1 cellular context compared by ENCODE assay signal in the genomic region with DNA sequence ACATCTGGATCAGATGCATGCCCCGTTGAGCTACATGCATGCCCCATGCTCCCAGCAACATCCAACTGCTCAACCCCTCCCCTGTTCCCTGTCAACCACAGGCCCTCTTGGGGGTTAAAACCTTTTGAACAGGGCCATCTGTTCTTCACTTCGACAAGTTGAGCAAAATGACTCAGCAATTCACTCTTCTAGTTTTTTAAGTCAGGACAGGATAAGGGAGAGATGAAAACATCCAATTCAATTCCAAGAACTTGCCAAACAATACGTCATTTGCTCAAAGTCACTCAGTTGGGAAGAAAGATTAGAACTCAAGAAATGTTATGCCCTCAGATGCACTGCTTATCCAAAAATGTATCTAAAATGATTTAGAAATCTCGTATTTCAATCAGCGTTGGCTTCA.
TF ChIP-seq lines count a peak whose summit lies in the region.

No MANE protein-coding gene starts in this region.

TF ChIP-seq in K562, 482 proteins besides CTCF, POLR2A, EP300 and RAD21 (continued from another document and continues in another):
- TF ChIP-seq TAL1 (IDR thresholded peaks at IDR 0.05): peak; percentile 28; the same call in 1 of the 2 replicates
- TF ChIP-seq, protein P1, sequence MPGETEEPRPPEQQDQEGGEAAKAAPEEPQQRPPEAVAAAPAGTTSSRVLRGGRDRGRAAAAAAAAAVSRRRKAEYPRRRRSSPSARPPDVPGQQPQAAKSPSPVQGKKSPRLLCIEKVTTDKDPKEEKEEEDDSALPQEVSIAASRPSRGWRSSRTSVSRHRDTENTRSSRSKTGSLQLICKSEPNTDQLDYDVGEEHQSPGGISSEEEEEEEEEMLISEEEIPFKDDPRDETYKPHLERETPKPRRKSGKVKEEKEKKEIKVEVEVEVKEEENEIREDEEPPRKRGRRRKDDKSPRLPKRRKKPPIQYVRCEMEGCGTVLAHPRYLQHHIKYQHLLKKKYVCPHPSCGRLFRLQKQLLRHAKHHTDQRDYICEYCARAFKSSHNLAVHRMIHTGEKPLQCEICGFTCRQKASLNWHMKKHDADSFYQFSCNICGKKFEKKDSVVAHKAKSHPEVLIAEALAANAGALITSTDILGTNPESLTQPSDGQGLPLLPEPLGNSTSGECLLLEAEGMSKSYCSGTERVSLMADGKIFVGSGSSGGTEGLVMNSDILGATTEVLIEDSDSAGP (CRISPR knock-in tag; IDR thresholded peaks at IDR 0.05): no peak
- TF ChIP-seq, protein P2, sequence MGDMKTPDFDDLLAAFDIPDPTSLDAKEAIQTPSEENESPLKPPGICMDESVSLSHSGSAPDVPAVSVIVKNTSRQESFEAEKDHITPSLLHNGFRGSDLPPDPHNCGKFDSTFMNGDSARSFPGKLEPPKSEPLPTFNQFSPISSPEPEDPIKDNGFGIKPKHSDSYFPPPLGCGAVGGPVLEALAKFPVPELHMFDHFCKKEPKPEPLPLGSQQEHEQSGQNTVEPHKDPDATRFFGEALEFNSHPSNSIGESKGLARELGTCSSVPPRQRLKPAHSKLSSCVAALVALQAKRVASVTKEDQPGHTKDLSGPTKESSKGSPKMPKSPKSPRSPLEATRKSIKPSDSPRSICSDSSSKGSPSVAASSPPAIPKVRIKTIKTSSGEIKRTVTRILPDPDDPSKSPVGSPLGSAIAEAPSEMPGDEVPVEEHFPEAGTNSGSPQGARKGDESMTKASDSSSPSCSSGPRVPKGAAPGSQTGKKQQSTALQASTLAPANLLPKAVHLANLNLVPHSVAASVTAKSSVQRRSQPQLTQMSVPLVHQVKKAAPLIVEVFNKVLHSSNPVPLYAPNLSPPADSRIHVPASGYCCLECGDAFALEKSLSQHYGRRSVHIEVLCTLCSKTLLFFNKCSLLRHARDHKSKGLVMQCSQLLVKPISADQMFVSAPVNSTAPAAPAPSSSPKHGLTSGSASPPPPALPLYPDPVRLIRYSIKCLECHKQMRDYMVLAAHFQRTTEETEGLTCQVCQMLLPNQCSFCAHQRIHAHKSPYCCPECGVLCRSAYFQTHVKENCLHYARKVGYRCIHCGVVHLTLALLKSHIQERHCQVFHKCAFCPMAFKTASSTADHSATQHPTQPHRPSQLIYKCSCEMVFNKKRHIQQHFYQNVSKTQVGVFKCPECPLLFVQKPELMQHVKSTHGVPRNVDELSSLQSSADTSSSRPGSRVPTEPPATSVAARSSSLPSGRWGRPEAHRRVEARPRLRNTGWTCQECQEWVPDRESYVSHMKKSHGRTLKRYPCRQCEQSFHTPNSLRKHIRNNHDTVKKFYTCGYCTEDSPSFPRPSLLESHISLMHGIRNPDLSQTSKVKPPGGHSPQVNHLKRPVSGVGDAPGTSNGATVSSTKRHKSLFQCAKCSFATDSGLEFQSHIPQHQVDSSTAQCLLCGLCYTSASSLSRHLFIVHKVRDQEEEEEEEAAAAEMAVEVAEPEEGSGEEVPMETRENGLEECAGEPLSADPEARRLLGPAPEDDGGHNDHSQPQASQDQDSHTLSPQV (IDR thresholded peaks at IDR 0.05): no peak
- TF ChIP-seq CHD1 (IDR thresholded peaks at IDR 0.05; ENCODE audit: low read length): no peak
- TF ChIP-seq, protein P3, sequence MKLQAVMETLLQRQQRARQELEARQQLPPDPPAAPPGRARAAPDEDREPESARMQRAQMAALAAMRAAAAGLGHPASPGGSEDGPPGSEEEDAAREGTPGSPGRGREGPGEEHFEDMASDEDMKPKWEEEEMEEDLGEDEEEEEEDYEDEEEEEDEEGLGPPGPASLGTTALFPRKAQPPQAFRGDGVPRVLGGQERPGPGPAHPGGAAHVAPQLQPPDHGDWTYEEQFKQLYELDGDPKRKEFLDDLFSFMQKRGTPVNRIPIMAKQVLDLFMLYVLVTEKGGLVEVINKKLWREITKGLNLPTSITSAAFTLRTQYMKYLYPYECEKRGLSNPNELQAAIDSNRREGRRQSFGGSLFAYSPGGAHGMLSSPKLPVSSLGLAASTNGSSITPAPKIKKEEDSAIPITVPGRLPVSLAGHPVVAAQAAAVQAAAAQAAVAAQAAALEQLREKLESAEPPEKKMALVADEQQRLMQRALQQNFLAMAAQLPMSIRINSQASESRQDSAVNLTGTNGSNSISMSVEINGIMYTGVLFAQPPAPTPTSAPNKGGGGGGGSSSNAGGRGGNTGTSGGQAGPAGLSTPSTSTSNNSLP (IDR thresholded peaks at IDR 0.05; ENCODE audit: borderline replicate concordance, low read depth, low read length): no peak
- TF ChIP-seq, protein P4, sequence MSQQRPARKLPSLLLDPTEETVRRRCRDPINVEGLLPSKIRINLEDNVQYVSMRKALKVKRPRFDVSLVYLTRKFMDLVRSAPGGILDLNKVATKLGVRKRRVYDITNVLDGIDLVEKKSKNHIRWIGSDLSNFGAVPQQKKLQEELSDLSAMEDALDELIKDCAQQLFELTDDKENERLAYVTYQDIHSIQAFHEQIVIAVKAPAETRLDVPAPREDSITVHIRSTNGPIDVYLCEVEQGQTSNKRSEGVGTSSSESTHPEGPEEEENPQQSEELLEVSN (IDR thresholded peaks at IDR 0.05; ENCODE audit: borderline replicate concordance in 1 of 2, extremely low read depth in 1 of 2, insufficient read depth in 1 of 2, insufficient read length in 1 of 2, low read depth in 1 of 2, low read length in 1 of 2, poor library complexity in 1 of 2, severe bottlenecking in 1 of 2): no peak
- TF ChIP-seq BRCA1 (IDR thresholded peaks at IDR 0.05): no peak
- no peak for TF ChIP-seq BRCA1 (CRISPR knock-in tag; IDR thresholded peaks at IDR 0.05)
- peak in 1 of 2 experiments; percentile 33; a peak in 1 of 4 replicates for TF ChIP-seq TRIM24 (IDR thresholded peaks at IDR 0.05)
- TF ChIP-seq KLF16 (IDR thresholded peaks at IDR 0.05): no peak
- TF ChIP-seq HDAC2 (IDR thresholded peaks at IDR 0.05): no peak
- TF ChIP-seq, protein P5, sequence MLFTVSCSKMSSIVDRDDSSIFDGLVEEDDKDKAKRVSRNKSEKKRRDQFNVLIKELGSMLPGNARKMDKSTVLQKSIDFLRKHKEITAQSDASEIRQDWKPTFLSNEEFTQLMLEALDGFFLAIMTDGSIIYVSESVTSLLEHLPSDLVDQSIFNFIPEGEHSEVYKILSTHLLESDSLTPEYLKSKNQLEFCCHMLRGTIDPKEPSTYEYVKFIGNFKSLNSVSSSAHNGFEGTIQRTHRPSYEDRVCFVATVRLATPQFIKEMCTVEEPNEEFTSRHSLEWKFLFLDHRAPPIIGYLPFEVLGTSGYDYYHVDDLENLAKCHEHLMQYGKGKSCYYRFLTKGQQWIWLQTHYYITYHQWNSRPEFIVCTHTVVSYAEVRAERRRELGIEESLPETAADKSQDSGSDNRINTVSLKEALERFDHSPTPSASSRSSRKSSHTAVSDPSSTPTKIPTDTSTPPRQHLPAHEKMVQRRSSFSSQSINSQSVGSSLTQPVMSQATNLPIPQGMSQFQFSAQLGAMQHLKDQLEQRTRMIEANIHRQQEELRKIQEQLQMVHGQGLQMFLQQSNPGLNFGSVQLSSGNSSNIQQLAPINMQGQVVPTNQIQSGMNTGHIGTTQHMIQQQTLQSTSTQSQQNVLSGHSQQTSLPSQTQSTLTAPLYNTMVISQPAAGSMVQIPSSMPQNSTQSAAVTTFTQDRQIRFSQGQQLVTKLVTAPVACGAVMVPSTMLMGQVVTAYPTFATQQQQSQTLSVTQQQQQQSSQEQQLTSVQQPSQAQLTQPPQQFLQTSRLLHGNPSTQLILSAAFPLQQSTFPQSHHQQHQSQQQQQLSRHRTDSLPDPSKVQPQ (CRISPR knock-in tag; IDR thresholded peaks at IDR 0.05; ENCODE audit: borderline replicate concordance): no peak
- TF ChIP-seq CEBPB (tag; IDR thresholded peaks at IDR 0.05): no peak
- TF ChIP-seq RBM39 (optimal IDR thresholded peaks at IDR 0.05; ENCODE audit: low read depth, low read length): no peak
- TF ChIP-seq ZNF354B (CRISPR knock-in tag; IDR thresholded peaks at IDR 0.05): no peak
- no peak for TF ChIP-seq ZZZ3 (IDR thresholded peaks at IDR 0.05)
- no peak for TF ChIP-seq ZFP30 (CRISPR knock-in tag; IDR thresholded peaks at IDR 0.05; ENCODE audit: borderline replicate concordance)
- TF ChIP-seq GATA2 (CRISPR knock-in tag; IDR thresholded peaks at IDR 0.05): no peak
- no peak for TF ChIP-seq ZNF146 (CRISPR knock-in tag; IDR thresholded peaks at IDR 0.05; ENCODE audit: unreplicated experiment)
- TF ChIP-seq, protein P6, sequence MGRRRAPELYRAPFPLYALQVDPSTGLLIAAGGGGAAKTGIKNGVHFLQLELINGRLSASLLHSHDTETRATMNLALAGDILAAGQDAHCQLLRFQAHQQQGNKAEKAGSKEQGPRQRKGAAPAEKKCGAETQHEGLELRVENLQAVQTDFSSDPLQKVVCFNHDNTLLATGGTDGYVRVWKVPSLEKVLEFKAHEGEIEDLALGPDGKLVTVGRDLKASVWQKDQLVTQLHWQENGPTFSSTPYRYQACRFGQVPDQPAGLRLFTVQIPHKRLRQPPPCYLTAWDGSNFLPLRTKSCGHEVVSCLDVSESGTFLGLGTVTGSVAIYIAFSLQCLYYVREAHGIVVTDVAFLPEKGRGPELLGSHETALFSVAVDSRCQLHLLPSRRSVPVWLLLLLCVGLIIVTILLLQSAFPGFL (CRISPR knock-in tag; IDR thresholded peaks at IDR 0.05): no peak
- TF ChIP-seq BDP1 (IDR thresholded peaks at IDR 0.05; ENCODE audit: insufficient read depth, insufficient read length): no peak
- TF ChIP-seq, protein P7, sequence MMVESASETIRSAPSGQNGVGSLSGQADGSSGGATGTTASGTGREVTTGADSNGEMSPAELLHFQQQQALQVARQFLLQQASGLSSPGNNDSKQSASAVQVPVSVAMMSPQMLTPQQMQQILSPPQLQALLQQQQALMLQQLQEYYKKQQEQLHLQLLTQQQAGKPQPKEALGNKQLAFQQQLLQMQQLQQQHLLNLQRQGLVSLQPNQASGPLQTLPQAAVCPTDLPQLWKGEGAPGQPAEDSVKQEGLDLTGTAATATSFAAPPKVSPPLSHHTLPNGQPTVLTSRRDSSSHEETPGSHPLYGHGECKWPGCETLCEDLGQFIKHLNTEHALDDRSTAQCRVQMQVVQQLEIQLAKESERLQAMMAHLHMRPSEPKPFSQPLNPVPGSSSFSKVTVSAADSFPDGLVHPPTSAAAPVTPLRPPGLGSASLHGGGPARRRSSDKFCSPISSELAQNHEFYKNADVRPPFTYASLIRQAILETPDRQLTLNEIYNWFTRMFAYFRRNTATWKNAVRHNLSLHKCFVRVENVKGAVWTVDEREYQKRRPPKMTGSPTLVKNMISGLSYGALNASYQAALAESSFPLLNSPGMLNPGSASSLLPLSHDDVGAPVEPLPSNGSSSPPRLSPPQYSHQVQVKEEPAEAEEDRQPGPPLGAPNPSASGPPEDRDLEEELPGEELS (CRISPR knock-in tag; IDR thresholded peaks at IDR 0.05; ENCODE audit: borderline replicate concordance): no peak
- TF ChIP-seq TAF7 (tag; IDR thresholded peaks at IDR 0.05): peak; percentile 51; the same call in 1 of the 2 replicates
- TF ChIP-seq CREM (IDR thresholded peaks at IDR 0.05; ENCODE audit: low read depth): no peak
- TF ChIP-seq ESRRA (IDR thresholded peaks at IDR 0.05; ENCODE audit: borderline replicate concordance, low read depth): no peak
- TF ChIP-seq MTF1 (CRISPR knock-in tag; IDR thresholded peaks at IDR 0.05; ENCODE audit: borderline replicate concordance): no peak
- no peak for TF ChIP-seq HNRNPK (IDR thresholded peaks at IDR 0.05; ENCODE audit: low read depth, low read length, poor library complexity, severe bottlenecking)
- TF ChIP-seq SMARCA5 (IDR thresholded peaks at IDR 0.05): no peak
- TF ChIP-seq SMC3 (conservative IDR thresholded peaks at IDR 0.05; ENCODE audit: insufficient read depth, low read depth, low read length): no peak
- TF ChIP-seq GABPB2 (CRISPR knock-in tag; conservative IDR thresholded peaks at IDR 0.05): no peak
- TF ChIP-seq, protein P8, sequence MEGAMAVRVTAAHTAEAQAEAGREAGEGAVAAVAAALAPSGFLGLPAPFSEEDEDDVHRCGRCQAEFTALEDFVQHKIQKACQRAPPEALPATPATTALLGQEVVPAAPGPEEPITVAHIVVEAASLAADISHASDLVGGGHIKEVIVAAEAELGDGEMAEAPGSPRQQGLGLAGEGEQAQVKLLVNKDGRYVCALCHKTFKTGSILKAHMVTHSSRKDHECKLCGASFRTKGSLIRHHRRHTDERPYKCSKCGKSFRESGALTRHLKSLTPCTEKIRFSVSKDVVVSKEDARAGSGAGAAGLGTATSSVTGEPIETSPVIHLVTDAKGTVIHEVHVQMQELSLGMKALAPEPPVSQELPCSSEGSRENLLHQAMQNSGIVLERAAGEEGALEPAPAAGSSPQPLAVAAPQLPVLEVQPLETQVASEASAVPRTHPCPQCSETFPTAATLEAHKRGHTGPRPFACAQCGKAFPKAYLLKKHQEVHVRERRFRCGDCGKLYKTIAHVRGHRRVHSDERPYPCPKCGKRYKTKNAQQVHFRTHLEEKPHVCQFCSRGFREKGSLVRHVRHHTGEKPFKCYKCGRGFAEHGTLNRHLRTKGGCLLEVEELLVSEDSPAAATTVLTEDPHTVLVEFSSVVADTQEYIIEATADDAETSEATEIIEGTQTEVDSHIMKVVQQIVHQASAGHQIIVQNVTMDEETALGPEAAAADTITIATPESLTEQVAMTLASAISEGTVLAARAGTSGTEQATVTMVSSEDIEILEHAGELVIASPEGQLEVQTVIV (CRISPR knock-in tag; IDR thresholded peaks at IDR 0.05; ENCODE audit: borderline replicate concordance): no peak
- TF ChIP-seq, protein P9, sequence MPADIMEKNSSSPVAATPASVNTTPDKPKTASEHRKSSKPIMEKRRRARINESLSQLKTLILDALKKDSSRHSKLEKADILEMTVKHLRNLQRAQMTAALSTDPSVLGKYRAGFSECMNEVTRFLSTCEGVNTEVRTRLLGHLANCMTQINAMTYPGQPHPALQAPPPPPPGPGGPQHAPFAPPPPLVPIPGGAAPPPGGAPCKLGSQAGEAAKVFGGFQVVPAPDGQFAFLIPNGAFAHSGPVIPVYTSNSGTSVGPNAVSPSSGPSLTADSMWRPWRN (IDR thresholded peaks at IDR 0.05; ENCODE audit: low read depth): 0 out of 2 replicates have a peak, but pooled peaks have one; percentile 22
- no peak for TF ChIP-seq SMAD4 (CRISPR knock-in tag; conservative IDR thresholded peaks at IDR 0.05)
- peak; percentile 94 for TF ChIP-seq C11orf30 (IDR thresholded peaks at IDR 0.05; ENCODE audit: low read depth)
- TF ChIP-seq, protein P10, sequence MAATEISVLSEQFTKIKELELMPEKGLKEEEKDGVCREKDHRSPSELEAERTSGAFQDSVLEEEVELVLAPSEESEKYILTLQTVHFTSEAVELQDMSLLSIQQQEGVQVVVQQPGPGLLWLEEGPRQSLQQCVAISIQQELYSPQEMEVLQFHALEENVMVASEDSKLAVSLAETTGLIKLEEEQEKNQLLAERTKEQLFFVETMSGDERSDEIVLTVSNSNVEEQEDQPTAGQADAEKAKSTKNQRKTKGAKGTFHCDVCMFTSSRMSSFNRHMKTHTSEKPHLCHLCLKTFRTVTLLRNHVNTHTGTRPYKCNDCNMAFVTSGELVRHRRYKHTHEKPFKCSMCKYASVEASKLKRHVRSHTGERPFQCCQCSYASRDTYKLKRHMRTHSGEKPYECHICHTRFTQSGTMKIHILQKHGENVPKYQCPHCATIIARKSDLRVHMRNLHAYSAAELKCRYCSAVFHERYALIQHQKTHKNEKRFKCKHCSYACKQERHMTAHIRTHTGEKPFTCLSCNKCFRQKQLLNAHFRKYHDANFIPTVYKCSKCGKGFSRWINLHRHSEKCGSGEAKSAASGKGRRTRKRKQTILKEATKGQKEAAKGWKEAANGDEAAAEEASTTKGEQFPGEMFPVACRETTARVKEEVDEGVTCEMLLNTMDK (IDR thresholded peaks at IDR 0.05; ENCODE audit: borderline replicate concordance, insufficient read depth, low read depth, low read length, poor library complexity, severe bottlenecking): no peak
- TF ChIP-seq DMBX1 (CRISPR knock-in tag; IDR thresholded peaks at IDR 0.05; ENCODE audit: borderline replicate concordance): no peak
- no peak for TF ChIP-seq YY1 (IDR thresholded peaks at IDR 0.05; ENCODE audit: borderline replicate concordance in 1 of 3, control insufficient read depth in 1 of 3, extremely low read depth in 1 of 3, insufficient read depth in 3 of 3, insufficient read length in 1 of 3, insufficient replicate concordance in 2 of 3, low read depth in 1 of 3, low read length in 2 of 3)
- TF ChIP-seq DDX20 (tag; IDR thresholded peaks at IDR 0.05; ENCODE audit: low read depth): no peak
- no peak for TF ChIP-seq EWSR1 (IDR thresholded peaks at IDR 0.05; ENCODE audit: borderline replicate concordance, low read depth, partially characterized antibody)
